Comparison of ENCODE assay signal across 8 cellular contexts in the genomic region with DNA sequence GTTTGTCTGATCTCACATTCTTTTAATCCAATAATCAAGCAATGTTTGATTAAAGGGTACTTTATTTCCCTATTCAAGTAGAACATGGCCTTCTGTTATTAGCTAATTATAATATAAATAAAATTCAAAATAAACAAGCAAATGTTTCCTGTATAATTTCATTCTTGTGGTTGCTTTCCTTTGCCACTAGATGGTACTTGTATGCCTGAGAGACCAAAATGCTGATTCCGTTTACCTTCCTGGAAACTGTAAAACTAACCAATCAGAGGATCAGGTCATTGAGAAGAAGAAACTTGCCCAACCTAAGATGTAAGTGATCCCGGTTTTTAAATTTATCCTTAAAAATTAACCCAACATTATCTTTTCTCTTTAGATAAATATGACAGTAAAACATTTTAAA. TPM values are rescaled to one million over a fixed set of nuclear protein-coding genes. Genes with fewer than 3 reads are reported as not detected.
DNase-seq lines count a peak whose midpoint lies in the region; ATAC-seq and TF ChIP-seq lines count a peak whose summit lies in the region.

No MANE protein-coding gene starts in this region.

- H3K27ac ChIP-seq in A673 (ENCODE audit: low read depth, low read length, poor library complexity, severe bottlenecking) (no peak overlapping the region), OCI-LY1 (ENCODE audit: low read depth, low read length, poor library complexity, severe bottlenecking) (no peak overlapping the region), thyroid gland (no peak overlapping the region)

- TF ChIP-seq POLR2A in thyroid gland (IDR thresholded peaks at IDR 0.05), result no peak

- no peaks in the 10 kb centered on the region for H3K9me2 ChIP-seq in OCI-LY1 (ENCODE audit: low read depth, low read length)

- no peaks in the 10 kb centered on the region for H3K27me3 ChIP-seq in A673 (replicated peaks; ENCODE audit: insufficient read depth, low read depth, low read length, poor library complexity)
- H3K27me3 ChIP-seq in OCI-LY1 (ENCODE audit: insufficient read depth, low read length), result no peaks in the 10 kb centered on the region
- no peaks in the 10 kb centered on the region for H3K27me3 ChIP-seq in thyroid gland

- no peaks in the 10 kb centered on the region for H3K36me3 ChIP-seq in A673 (ENCODE audit: insufficient read depth, low read length, poor library complexity, severe bottlenecking)
- H3K36me3 ChIP-seq in OCI-LY1 (ENCODE audit: insufficient read depth, low read length), result no peaks in the 10 kb centered on the region
- no peaks in the 10 kb centered on the region for H3K36me3 ChIP-seq in thyroid gland

- H3K4me3 ChIP-seq in A673 (ENCODE audit: low read depth, low read length, poor library complexity, severe bottlenecking), result no peak overlapping the region
- H3K4me3 ChIP-seq in GM12875 (ENCODE audit: low read depth, low read length), result no peak overlapping the region
- no peak overlapping the region for H3K4me3 ChIP-seq in OCI-LY1 (ENCODE audit: low read depth, low read length, poor library complexity, severe bottlenecking)
- no peak overlapping the region for H3K4me3 ChIP-seq in fibroblast of mammary gland (ENCODE audit: control insufficient read depth, low read depth, low read length)
- no peak overlapping the region for H3K4me3 ChIP-seq in thyroid gland (replicated peaks in 1 of 3)

- ATAC-seq in HG03175 (IDR thresholded peaks at IDR 0.05; ENCODE audit: unreplicated experiment), result no peak

- intact Hi-C loops in A673 (cut with micrococcal nuclease; ENCODE audit: unreplicated experiment) (loop anchor here (5.0 kb wide), 1 partner anchor 187 kb away; no protein-coding TSS in a partner anchor), thyroid gland (cut with DNase I) (no loop called here)

- no peak overlapping the region for H3K9ac ChIP-seq in OCI-LY1 (ENCODE audit: low read length)

- no TSS peak for BruUV-seq in A673 (replicated peaks; lab: Mats Ljungman, UMichigan)

- POLR2A ChIA-PET in A673 (lab: Charles Lee; ENCODE audit: low non-redundant PET), result interaction anchor here (0.6 kb wide), 1 partner anchor 23 kb away, joined by 5 read pairs; no protein-coding TSS in a partner anchor

- H3K4me1 ChIP-seq in A673 (ENCODE audit: insufficient read depth, low read length, poor library complexity, severe bottlenecking), result no peaks in the 10 kb centered on the region
- no peaks in the 10 kb centered on the region for H3K4me1 ChIP-seq in OCI-LY1 (ENCODE audit: insufficient read depth, low read length, severe bottlenecking)
- no peaks in the 10 kb centered on the region for H3K4me1 ChIP-seq in thyroid gland

- WGBS in thyroid gland, 2 donors, result 13 to 20% methylated on average over 2 of the region's 2 CpGs

- CTCF ChIA-PET in A673 (lab: Charles Lee), result interaction anchor here (0.8 to 1.3 kb wide), 3 partner anchors 9 to 187 kb away, joined by 3 to 7 read pairs (median 3); partner anchors contain the start of gene ABCA5

- DNase-seq in A673 (ENCODE audit: low spot score) (peak; percentile 51), fibroblast of mammary gland (ENCODE audit: low read depth) (peak; percentile 52), thyroid gland (no peak), T-helper 9 cell (no peak)
- DNase-seq in activated T-cell treated with anti-CD3 and anti-CD28 coated beads, Interleukin-2, amount 50 U/mL, for 48 hours, result no peak

- no peaks in the 10 kb centered on the region for H3K79me2 ChIP-seq in OCI-LY1 (ENCODE audit: insufficient read depth, low read length)

- H2AFZ ChIP-seq in OCI-LY1 (ENCODE audit: low read length), result no peak overlapping the region

- no peaks in the 10 kb centered on the region for H4K20me1 ChIP-seq in OCI-LY1 (ENCODE audit: insufficient read depth, low read length)

- no peaks in the 10 kb centered on the region for H3F3A ChIP-seq in OCI-LY1 (ENCODE audit: insufficient read depth, low read length)

- TF ChIP-seq CTCF in A673 (conservative IDR thresholded peaks at IDR 0.05; ENCODE audit: low read depth, low read length) (peak; percentile 52), GM12875 (IDR thresholded peaks at IDR 0.05; ENCODE audit: borderline replicate concordance, insufficient read depth, low read depth, low read length) (peak; percentile 32; the same call in 1 of the 2 replicates), OCI-LY1 (IDR thresholded peaks at IDR 0.05; ENCODE audit: low read length) (peak; percentile 37), fibroblast of mammary gland (conservative IDR thresholded peaks at IDR 0.05; ENCODE audit: control insufficient read depth, insufficient read depth, low read depth, low read length) (peak; percentile 47), thyroid gland (IDR thresholded peaks at IDR 0.05) (peak in 5 of 6 experiments; percentile 19 to 77 (median 57))

- H3K9me3 ChIP-seq in A673 (ENCODE audit: low read depth, low read length, poor library complexity, severe bottlenecking), result no peaks in the 10 kb centered on the region
- no peaks in the 10 kb centered on the region for H3K9me3 ChIP-seq in OCI-LY1 (ENCODE audit: low read length)
- H3K9me3 ChIP-seq in thyroid gland, result no peaks in the 10 kb centered on the region

- no peak overlapping the region for H3K4me2 ChIP-seq in OCI-LY1 (ENCODE audit: low read length)

RNA-seq across cellular contexts. Expression of gene ABCA5, which starts 8.1 kb away (rescaled TPM):
- total RNA-seq in A673 (2021), result 11.7 and 14.7 TPM in 2 replicates
- total RNA-seq in thyroid gland, result 10 to 100 TPM; 39.2 to 69.0 (median 52.3) TPM

Comparison
In these comparisons a context has a peak if more than half of its experiments do, and no peak if none do; other contexts are left out.
1. DNase-seq: peak in A673 (single experiment) and fibroblast of mammary gland (single experiment); none in thyroid gland (0 of 2), T-helper 9 cell (single experiment) and activated T-cell treated with anti-CD3 and anti-CD28 coated beads, Interleukin-2, amount 50 U/mL, for 48 hours (0 of 2).
2. Peak in every context shown above with its lines, with median percentiles within 50 percentile points of each other: CTCF ChIP-seq.